In genomic region chr6:156617376-156617775, GRCh38 we compare ENCODE assay signal across 1 cellular context.
A peak's percentile ranks its signal among the peaks of the same experiment; 100 is the strongest.
TF ChIP-seq lines count a peak whose summit lies in the region.

No MANE protein-coding gene starts in this region.

TF ChIP-seq in K562, 482 proteins besides CTCF, POLR2A, EP300 and RAD21 (continued from another document):
- TF ChIP-seq MLX (CRISPR knock-in tag; conservative IDR thresholded peaks at IDR 0.05) (no peak), GABPA (tag; conservative IDR thresholded peaks at IDR 0.05; ENCODE audit: low read depth) (no peak), CREB1 (IDR thresholded peaks at IDR 0.05) (no peak), CREB1 (CRISPR knock-in tag; IDR thresholded peaks at IDR 0.05) (no peak), KDM1A (IDR thresholded peaks at IDR 0.05) (no peak), ASH1L (IDR thresholded peaks at IDR 0.05; ENCODE audit: borderline replicate concordance, low read depth, partially characterized antibody) (no peak), FUS (optimal IDR thresholded peaks at IDR 0.05; ENCODE audit: low read depth, low read length) (no peak), RNF219 (CRISPR knock-in tag; IDR thresholded peaks at IDR 0.05) (no peak), KLF1 (tag; IDR thresholded peaks at IDR 0.05) (no peak), HDAC2 (IDR thresholded peaks at IDR 0.05) (0 out of 2 replicates have a peak, but pooled peaks have one; percentile 26), ZNF785 (CRISPR knock-in tag; IDR thresholded peaks at IDR 0.05) (no peak), MAFF (IDR thresholded peaks at IDR 0.05; ENCODE audit: low read length) (no peak), ZNF41 (CRISPR knock-in tag; conservative IDR thresholded peaks at IDR 0.05) (0 out of 2 replicates have a peak, but pooled peaks have one; percentile 47), SIN3B (IDR thresholded peaks at IDR 0.05; ENCODE audit: low read depth) (no peak), MTA2 (IDR thresholded peaks at IDR 0.05; ENCODE audit: low read depth) (0 out of 2 replicates have a peak, but pooled peaks have one; percentile 14), LARP7 (IDR thresholded peaks at IDR 0.05) (no peak), ZNF830 (CRISPR knock-in tag; IDR thresholded peaks at IDR 0.05) (no peak)
TF ChIP-seq in K562: peak in this region for 20.
